31 cellular contexts compared by ENCODE assay signal in the genomic region with DNA sequence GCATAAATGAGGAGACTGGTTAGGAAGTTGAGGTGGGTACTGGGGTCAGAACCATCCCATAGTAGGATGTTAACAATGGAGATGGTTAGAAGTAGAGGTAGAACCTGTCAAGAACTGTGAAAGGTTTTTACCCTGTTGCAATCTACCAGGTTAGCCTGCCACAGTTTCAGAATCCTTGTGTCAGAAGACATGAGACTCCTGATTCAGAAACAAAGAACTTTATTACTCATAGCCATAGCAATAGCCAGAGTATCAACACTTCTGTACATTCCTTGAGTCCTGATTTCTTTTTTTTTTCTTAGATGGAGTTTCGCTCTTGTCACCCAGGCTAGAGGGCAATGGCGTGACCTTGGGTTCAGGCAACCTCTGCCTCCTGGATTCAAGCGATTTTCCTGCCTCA.
DNase-seq lines count a peak whose midpoint lies in the region; ATAC-seq and TF ChIP-seq lines count a peak whose summit lies in the region.
"Had no signal": no experiment of that assay in that cellular context is flagged by ENCODE, and none has a peak within 500 bp of the region (broad histone marks: within the 10 kb centered on the region; RNA-seq: fewer than 3 reads in every experiment).

No MANE protein-coding gene starts in this region.

- no peak overlapping the region for H3K27ac Mint-ChIP-seq in osteocyte (ENCODE audit: unreplicated experiment)
- H3K27ac Mint-ChIP-seq: activated B cell treated with CpG ODN at 0.5 μM for 24 hours; activated naive CD8-positive, alpha-beta T cell treated with anti-CD3 and anti-CD28 coated beads, Interleukin-2, amount 50 U/mL, for 24 hours; memory B cell had no signal

- no peak overlapping the region for H3K4me3 ChIP-seq in GM06990 (replicated peaks; ENCODE audit: low read depth, low read length)
- no peak overlapping the region for H3K4me3 ChIP-seq in brain microvascular endothelial cell (ENCODE audit: low read depth, low read length)
- H3K4me3 ChIP-seq: heart right ventricle, prostate gland, suprapubic skin had no signal

- no peaks in the 10 kb centered on the region for H3K27me3 Mint-ChIP-seq in osteocyte (ENCODE audit: unreplicated experiment)
- H3K27me3 Mint-ChIP-seq: activated B cell treated with CpG ODN at 0.5 μM for 24 hours; activated naive CD8-positive, alpha-beta T cell treated with anti-CD3 and anti-CD28 coated beads, Interleukin-2, amount 50 U/mL, for 24 hours; memory B cell had no signal

- H3K36me3 Mint-ChIP-seq in osteocyte (ENCODE audit: unreplicated experiment): no peaks in the 10 kb centered on the region
- H3K36me3 Mint-ChIP-seq: memory B cell had no signal

- H3K36me3 ChIP-seq in GM06990 (ENCODE audit: control insufficient read depth, insufficient read depth, low read length): no peaks in the 10 kb centered on the region
- H3K36me3 ChIP-seq in brain microvascular endothelial cell (replicated peaks): no peaks in the 10 kb centered on the region
- H3K36me3 ChIP-seq: BE2C, heart right ventricle, prostate gland, suprapubic skin had no signal

- TF ChIP-seq CTCF in GM06990 (IDR thresholded peaks at IDR 0.05; ENCODE audit: insufficient read depth, low read length, poor library complexity, severe bottlenecking) (no peak), osteocyte (IDR thresholded peaks at IDR 0.05) (no peak), brain microvascular endothelial cell (IDR thresholded peaks at IDR 0.05; ENCODE audit: low read depth, low read length, missing control alignments) (no peak)

- H3K27me3 ChIP-seq in GM06990 (replicated peaks; ENCODE audit: control insufficient read depth, insufficient read depth, low read length) (no peaks in the 10 kb centered on the region), brain microvascular endothelial cell (replicated peaks) (no peaks in the 10 kb centered on the region)
- H3K27me3 ChIP-seq: BE2C, foreskin keratinocyte, heart right ventricle, suprapubic skin had no signal

- H3K9me3 Mint-ChIP-seq in osteocyte (ENCODE audit: unreplicated experiment): peaks cover 3% of the 10 kb centered on the region
- H3K9me3 Mint-ChIP-seq: activated B cell treated with CpG ODN at 0.5 μM for 24 hours; activated naive CD8-positive, alpha-beta T cell treated with anti-CD3 and anti-CD28 coated beads, Interleukin-2, amount 50 U/mL, for 24 hours; memory B cell had no signal

- no peaks in the 10 kb centered on the region for H3K4me1 Mint-ChIP-seq in osteocyte (ENCODE audit: unreplicated experiment)
- H3K4me1 Mint-ChIP-seq: activated B cell treated with CpG ODN at 0.5 μM for 24 hours; activated naive CD8-positive, alpha-beta T cell treated with anti-CD3 and anti-CD28 coated beads, Interleukin-2, amount 50 U/mL, for 24 hours; memory B cell had no signal

- peak; percentile 83 for ATAC-seq in GM18868 (IDR thresholded peaks at IDR 0.05; ENCODE audit: unreplicated experiment)
- peak; percentile 79 for ATAC-seq in HG02588 (IDR thresholded peaks at IDR 0.05; ENCODE audit: unreplicated experiment)
- ATAC-seq in HG03520 (IDR thresholded peaks at IDR 0.05; ENCODE audit: unreplicated experiment): peak; percentile 77
- ATAC-seq: activated naive CD8-positive, alpha-beta T cell treated with anti-CD3 and anti-CD28 coated beads, Interleukin-2, amount 50 U/mL, for 24 hours; foreskin keratinocyte; heart right ventricle; HepG2; left colon had no signal

- H3K4me3 Mint-ChIP-seq in osteocyte (ENCODE audit: unreplicated experiment): no peak overlapping the region
- H3K4me3 Mint-ChIP-seq: activated B cell treated with CpG ODN at 0.5 μM for 24 hours; activated naive CD8-positive, alpha-beta T cell treated with anti-CD3 and anti-CD28 coated beads, Interleukin-2, amount 50 U/mL, for 24 hours; memory B cell had no signal

- H3K27ac ChIP-seq in brain microvascular endothelial cell: no peak overlapping the region
- H3K27ac ChIP-seq: foreskin keratinocyte, heart right ventricle, prostate gland, suprapubic skin had no signal

- peak; percentile 2 for DNase-seq in GM06990 (ENCODE audit: extremely low read depth, insufficient read length)
- DNase-seq in osteocyte (ENCODE audit: extremely low spot score, unreplicated experiment): no peak
- DNase-seq in brain microvascular endothelial cell: no peak
- no peak for DNase-seq in COLO829 (ENCODE audit: low spot score)
- no peak for DNase-seq in NCI-H2029 (lab: John Stamatoyannopoulos, UW)
- DNase-seq: activated B cell treated with CpG ODN at 0.5 μM for 24 hours; activated CD4-positive, alpha-beta T cell treated with anti-CD3 and anti-CD28 coated beads, Interleukin-2, amount 50 U/mL, for 48 hours; activated CD8-positive, alpha-beta memory T cell treated with anti-CD3 and anti-CD28 coated beads, Interleukin-2, amount 50 U/mL, for 48 hours; activated effector memory CD4-positive, alpha-beta T cell treated with anti-CD3 and anti-CD28 coated beads, Interleukin-2, amount 50 U/mL, for 16 hours; activated naive CD8-positive, alpha-beta T cell treated with anti-CD3 and anti-CD28 coated beads, Interleukin-2, amount 50 U/mL, for 24 hours; BE2C; DMS79; effector CD4-positive, alpha-beta T cell; foreskin keratinocyte; GF-D8; heart right ventricle; Kasumi-1; left colon; MV-4-11; NCI-H146; NCI-H524; SHP77 treated with DMSO at 0.1 percent for 48 hours; SW 1271; T1000 had no signal

- in situ Hi-C loops in brain microvascular endothelial cell (cut with HindIII; ENCODE audit: low pct_ligation_motif_present, low sequenced_read_pairs): no loop called here
